Comparison of ENCODE assay signal across 25 cellular contexts in the genomic region with DNA sequence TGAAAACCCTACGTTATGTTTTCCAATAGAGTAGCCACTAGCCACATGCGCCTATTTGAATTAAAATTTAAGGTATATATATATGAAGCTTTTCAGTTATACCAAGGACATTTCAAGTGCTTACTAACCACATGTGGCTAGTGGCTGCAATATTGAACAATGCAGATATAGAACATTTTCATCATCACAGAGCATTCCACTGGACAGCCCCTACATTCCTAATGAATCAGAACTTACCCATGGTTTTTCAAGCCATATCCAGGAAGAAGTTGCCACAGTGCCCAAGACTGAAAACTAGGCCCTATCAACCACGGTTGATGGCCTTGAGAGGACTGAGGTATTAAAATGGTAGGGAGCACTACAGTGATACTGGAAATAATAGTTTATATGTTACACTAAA. TPM values are rescaled to one million over a fixed set of nuclear protein-coding genes. Genes with fewer than 3 reads are reported as not detected.
A peak's percentile ranks its signal among the peaks of the same experiment; 100 is the strongest.
DNase-seq lines count a peak whose midpoint lies in the region; ATAC-seq and TF ChIP-seq lines count a peak whose summit lies in the region.
"Had no signal": no experiment of that assay in that cellular context is flagged by ENCODE, and none has a peak within 500 bp of the region (broad histone marks: within the 10 kb centered on the region; RNA-seq: fewer than 3 reads in every experiment).

No MANE protein-coding gene starts in this region.

- H3K36me3 ChIP-seq in GM23248 (ENCODE audit: low read depth) (peaks cover 4% of the 10 kb centered on the region; the same call in 1 of the 2 replicates), adipocyte (ENCODE audit: control insufficient read depth, insufficient read depth, low read length, severe bottlenecking) (peaks cover 15% of the 10 kb centered on the region), mucosa of descending colon (ENCODE audit: low read depth) (no peaks in the 10 kb centered on the region)

- ATAC-seq in mucosa of descending colon: no peak
- ATAC-seq in GM21360 (IDR thresholded peaks at IDR 0.05; ENCODE audit: unreplicated experiment): no peak
- ATAC-seq: activated CD8-positive, alpha-beta T cell treated with anti-CD3 and anti-CD28 coated beads for 36 hours; foreskin keratinocyte; lower lobe of right lung; Right ventricle myocardium inferior had no signal

- no peaks in the 10 kb centered on the region for H3K9me2 ChIP-seq in GM23248 (ENCODE audit: insufficient read depth)

- H3K36me3 Mint-ChIP-seq in chondrocyte (ENCODE audit: low read depth): peaks cover 9% of the 10 kb centered on the region

- H3K9me3 ChIP-seq in GM23248 (ENCODE audit: low read depth) (no peaks in the 10 kb centered on the region), adipocyte (ENCODE audit: control insufficient read depth, low read length) (no peaks in the 10 kb centered on the region), mucosa of descending colon (no peaks in the 10 kb centered on the region)
- H3K9me3 ChIP-seq: BLaER1, lower lobe of right lung, MG63 had no signal

- peak; percentile 36 for DNase-seq in AG08396 (ENCODE audit: low spot score)
- peak; percentile 18 for DNase-seq in GM23248
- peak; percentile 50 for DNase-seq in adipocyte (ENCODE audit: low read depth)
- DNase-seq in fibroblast of the aortic adventitia (ENCODE audit: low read depth): peak; percentile 13
- DNase-seq in chondrocyte (ENCODE audit: low spot score): no peak
- no peak for DNase-seq in activated CD8-positive, alpha-beta memory T cell treated with anti-CD3 and anti-CD28 coated beads for 24 hours
- no peak for DNase-seq in mucosa of descending colon
- DNase-seq: activated CD8-positive, alpha-beta T cell treated with anti-CD3 and anti-CD28 coated beads for 36 hours; activated naive CD4-positive, alpha-beta T cell; activated T-cell treated with anti-CD3 and anti-CD28 coated beads, Interleukin-2, amount 50 U/mL, for 1 hour; aorta; endodermal cell; hippocampal formation; islet precursor cell; lower lobe of right lung; MG63; NCI-H1417 treated with DMSO at 0.1 percent for 48 hours; NCI-H2171 treated with DMSO at 0.1 percent for 48 hours; nucleus accumbens; retina; stimulated activated CD8-positive, alpha-beta memory T cell treated with anti-CD3 and anti-CD28 coated beads, Interleukin-4, amount 100 ng/mL, for 48 hours had no signal

- H3K79me2 ChIP-seq in GM23248 (ENCODE audit: insufficient read depth): no peaks in the 10 kb centered on the region

- H3K4me2 ChIP-seq in GM23248 (ENCODE audit: unreplicated experiment): no peak overlapping the region
- H3K4me2 ChIP-seq: BLaER1 had no signal

- no peaks in the 10 kb centered on the region for H3K27me3 Mint-ChIP-seq in chondrocyte (ENCODE audit: low read depth)
- H3K27me3 Mint-ChIP-seq: activated CD8-positive, alpha-beta T cell treated with anti-CD3 and anti-CD28 coated beads for 36 hours had no signal

- no peaks in the 10 kb centered on the region for H3K9me3 Mint-ChIP-seq in chondrocyte (ENCODE audit: low read depth)
- H3K9me3 Mint-ChIP-seq: activated CD8-positive, alpha-beta T cell treated with anti-CD3 and anti-CD28 coated beads for 36 hours; endodermal cell had no signal

- no peak overlapping the region for H3K27ac ChIP-seq in GM23248
- H3K27ac ChIP-seq: BLaER1, foreskin keratinocyte, lower lobe of right lung had no signal

- no peaks in the 10 kb centered on the region for H4K20me1 ChIP-seq in GM23248 (ENCODE audit: insufficient read depth)
- H4K20me1 ChIP-seq: BLaER1 had no signal

- H2AFZ ChIP-seq in GM23248: no peak overlapping the region

- H3K4me1 ChIP-seq in GM23248 (ENCODE audit: insufficient read depth) (peaks cover 13% of the 10 kb centered on the region; the same call in 1 of the 2 replicates), adipocyte (ENCODE audit: control insufficient read depth, insufficient read depth, low read length) (peaks cover 17% of the 10 kb centered on the region), mucosa of descending colon (ENCODE audit: low read depth) (no peaks in the 10 kb centered on the region)
- H3K4me1 ChIP-seq: BLaER1, foreskin keratinocyte, lower lobe of right lung had no signal

- no peaks in the 10 kb centered on the region for H3K27me3 ChIP-seq in GM23248 (replicated peaks; ENCODE audit: insufficient read depth)
- H3K27me3 ChIP-seq in adipocyte (replicated peaks; ENCODE audit: control insufficient read depth, insufficient read depth, low read length): no peaks in the 10 kb centered on the region
- H3K27me3 ChIP-seq: BLaER1, foreskin keratinocyte, MG63 had no signal

- no peaks in the 10 kb centered on the region for H3F3A ChIP-seq in GM23248 (ENCODE audit: insufficient read depth)

- in situ Hi-C loops in GM23248 (cut with MboI): no loop called here

- 97% methylated on average over 3 of the region's 3 CpGs for WGBS in GM23248 (ENCODE audit: low coverage in 1 of 2, low lambda C conversion rate in 2 of 2, missing lambda C conversion rate in 2 of 2), 2 experiments

- H3K27ac Mint-ChIP-seq in chondrocyte (ENCODE audit: unreplicated experiment): no peak overlapping the region
- H3K27ac Mint-ChIP-seq: activated CD8-positive, alpha-beta T cell treated with anti-CD3 and anti-CD28 coated beads for 36 hours; endodermal cell had no signal

- H3K4me1 Mint-ChIP-seq in chondrocyte (ENCODE audit: low read depth): peaks cover 11% of the 10 kb centered on the region
- H3K4me1 Mint-ChIP-seq: endodermal cell had no signal

- TF ChIP-seq CTCF in fibroblast of the aortic adventitia (IDR thresholded peaks at IDR 0.05; ENCODE audit: insufficient read depth, low read length) (no peak), chondrocyte (IDR thresholded peaks at IDR 0.05) (no peak), mucosa of descending colon (IDR thresholded peaks at IDR 0.05) (no peak)

- H3K4me3 ChIP-seq in GM23248: no peak overlapping the region
- no peak overlapping the region for H3K4me3 ChIP-seq in adipocyte (ENCODE audit: low read length)
- no peak overlapping the region for H3K4me3 ChIP-seq in fibroblast of the aortic adventitia (ENCODE audit: low read depth, low read length)
- H3K4me3 ChIP-seq in mucosa of descending colon: no peak overlapping the region
- H3K4me3 ChIP-seq: BLaER1, lower lobe of right lung, MG63 had no signal

- no peak overlapping the region for H3K4me3 Mint-ChIP-seq in chondrocyte (ENCODE audit: unreplicated experiment)
- H3K4me3 Mint-ChIP-seq: activated CD8-positive, alpha-beta T cell treated with anti-CD3 and anti-CD28 coated beads for 36 hours; endodermal cell had no signal

- H3K9ac ChIP-seq in GM23248: no peak overlapping the region
- no peak overlapping the region for H3K9ac ChIP-seq in adipocyte (ENCODE audit: low read length)
- H3K9ac ChIP-seq: BLaER1 had no signal

- intact Hi-C loops in mucosa of descending colon (cut with DNase I, micrococcal nuclease): no loop called here

RNA-seq across cellular contexts. Expression of a gene that starts 29.7 kb away (rescaled TPM):
- total RNA-seq in GM23248 (2014; rRNA removed; shearing (Covaris generic)): 6.7 and 7.6 TPM in 2 replicates
- polyA plus RNA-seq in GM23248 (2016; fragmentation: Nextera tagmentation; extraction: Ambion mirVana): 14.3 and 14.8 TPM in 2 replicates
- total RNA-seq in fibroblast of the aortic adventitia (ENCODE audit: low replicate concordance): 18.2 and 19.9 TPM in 2 replicates
- total RNA-seq in chondrocyte: 13.7 to 20.7 TPM (median 14.6 TPM) in 3 replicates
- 10 to 100 TPM in 2 of 3 donors, 1 to 10 TPM in 1; 8.2 to 16.6 (median 10.8) TPM for total RNA-seq in mucosa of descending colon

RNA-seq across cellular contexts. Expression of a gene that starts 37.7 kb away (rescaled TPM):
- 16.4 and 20.4 TPM in 2 replicates for total RNA-seq in GM23248 (2014; rRNA removed; shearing (Covaris generic))
- 12.1 and 12.2 TPM in 2 replicates for polyA plus RNA-seq in GM23248 (2016; fragmentation: Nextera tagmentation; extraction: Ambion mirVana)
- total RNA-seq in fibroblast of the aortic adventitia (ENCODE audit: low replicate concordance) (38.3 and 50.6 TPM in 2 replicates), chondrocyte (34.7 to 47.3 TPM (median 36.5 TPM) in 3 replicates), mucosa of descending colon (100 to 1,000 TPM in 2 of 3 donors, 10 to 100 TPM in 1; 68.2 to 127 (median 125) TPM)

Comparison
In these comparisons a context has a peak if more than half of its experiments do, and no peak if none do; other contexts are left out.
1. DNase-seq: peak in AG08396 (single experiment), GM23248 (single experiment), adipocyte (single experiment) and fibroblast of the aortic adventitia (single experiment); none in chondrocyte (single experiment), activated CD8-positive, alpha-beta memory T cell treated with anti-CD3 and anti-CD28 coated beads for 24 hours (single experiment) and mucosa of descending colon (0 of 3).